31 cellular contexts compared by ENCODE assay signal in genomic region chr1:21507511-21508270, GRCh38. TPM values are rescaled to one million over a fixed set of nuclear protein-coding genes. Genes with fewer than 3 reads are reported as not detected.
"Had no signal": no experiment of that assay in that cellular context is flagged by ENCODE, and none has a peak within 500 bp of the region (broad histone marks: within the 10 kb centered on the region; RNA-seq: fewer than 3 reads in every experiment).

No MANE protein-coding gene starts in this region.

- H3K79me2 ChIP-seq: hepatocyte had no signal

- H3K27ac ChIP-seq: breast epithelium, epithelial cell of prostate, gastrocnemius medialis, hepatocyte, skin epidermis, upper lobe of right lung, WERI-Rb-1 had no signal

- H3K9me3 ChIP-seq: breast epithelium, gastrocnemius medialis, left ventricle myocardium inferior, SK-N-SH, upper lobe of right lung had no signal

- ATAC-seq: gastrocnemius medialis, sciatic nerve, upper lobe of right lung had no signal

- FAIRE-seq: colon had no signal

- H2AFZ ChIP-seq: hepatocyte had no signal

- H3K4me3 Mint-ChIP-seq: activated CD4-positive, alpha-beta memory T cell treated with anti-CD3 and anti-CD28 coated beads, Interleukin-2, amount 10 ng/mL, durations not matched to agents 7 days and 5 days; activated CD4-positive, alpha-beta T cell treated with anti-CD3 and anti-CD28 coated beads, Interleukin-2, amount 10 ng/mL, durations not matched to agents 7 days and 5 days; activated naive CD4-positive, alpha-beta T cell treated with anti-CD3 and anti-CD28 coated beads for 36 hours; activated naive CD8-positive, alpha-beta T cell treated with anti-CD3 and anti-CD28 coated beads, Interleukin-2, amount 10 ng/mL, durations not matched to agents 7 days and 5 days; stimulated activated naive CD8-positive, alpha-beta T cell treated with anti-CD3 and anti-CD28 coated beads, Interleukin-15, Interleukin-2, amounts not matched to agents 100 ng/mL and 50 ng/mL, for 24 hours; T-helper 1 cell treated with Interleukin-12 subunit alpha and Interleukin-12 subunit beta and Interleukin-4 antibody, amounts not matched to agents 30 μg/mL and 1 μg/mL, for 36 hours had no signal

- H3K9me3 Mint-ChIP-seq: activated CD4-positive, alpha-beta memory T cell treated with anti-CD3 and anti-CD28 coated beads, Interleukin-2, amount 10 ng/mL, durations not matched to agents 7 days and 5 days; activated CD4-positive, alpha-beta T cell treated with anti-CD3 and anti-CD28 coated beads, Interleukin-2, amount 10 ng/mL, durations not matched to agents 7 days and 5 days; activated naive CD4-positive, alpha-beta T cell treated with anti-CD3 and anti-CD28 coated beads for 36 hours; activated naive CD8-positive, alpha-beta T cell treated with anti-CD3 and anti-CD28 coated beads, Interleukin-2, amount 10 ng/mL, durations not matched to agents 7 days and 5 days; activated T-cell treated with anti-CD3 and anti-CD28 coated beads, Interleukin-2, amount 50 U/mL, for 4 hours; activated T-helper 2 cell treated with anti-CD3 and anti-CD28 coated beads, Interferon-gamma antibody, Interleukin-2, Interleukin-4, amounts not matched to agents 10 μg/mL and 5 μg/mL and 100 μg/mL, durations not matched to agents 14 hours and 24 hours and 36 hours; stimulated activated effector memory CD8-positive, alpha-beta T cell treated with anti-CD3 and anti-CD28 coated beads, Interleukin-12 subunit alpha, Interleukin-12 subunit beta, amount 100 ng/mL, for 72 hours; stimulated activated naive CD8-positive, alpha-beta T cell treated with anti-CD3 and anti-CD28 coated beads, Interleukin-15, Interleukin-2, amounts not matched to agents 100 ng/mL and 50 ng/mL, for 24 hours; T-helper 1 cell treated with Interleukin-12 subunit alpha and Interleukin-12 subunit beta and Interleukin-4 antibody, amounts not matched to agents 30 μg/mL and 1 μg/mL, for 36 hours had no signal

- DNase-seq: activated CD4-positive, alpha-beta memory T cell treated with anti-CD3 and anti-CD28 coated beads, Interleukin-2, amount 10 ng/mL, durations not matched to agents 7 days and 5 days; activated CD4-positive, alpha-beta T cell treated with anti-CD3 and anti-CD28 coated beads, Interleukin-2, amount 10 ng/mL, durations not matched to agents 7 days and 5 days; activated CD4-positive, CD25-positive, alpha-beta regulatory T cell treated with anti-CD3 and anti-CD28 coated beads, Interleukin-2, amount 50 U/mL, for 72 hours; activated CD8-positive, alpha-beta memory T cell treated with anti-CD3 and anti-CD28 coated beads, Interleukin-2, amount 50 U/mL, for 48 hours; activated naive CD4-positive, alpha-beta T cell treated with anti-CD3 and anti-CD28 coated beads for 36 hours; activated naive CD8-positive, alpha-beta T cell treated with anti-CD3 and anti-CD28 coated beads, Interleukin-2, amount 10 ng/mL, durations not matched to agents 7 days and 5 days; activated T-cell treated with anti-CD3 and anti-CD28 coated beads, Interleukin-2, amount 50 U/mL, for 4 hours; amniotic stem cell; dermis blood vessel endothelial cell; effector CD4-positive, alpha-beta T cell; gastrocnemius medialis; islet precursor cell; left ventricle myocardium inferior; SK-N-SH; stimulated activated CD4-positive, alpha-beta T cell treated with anti-CD3 and anti-CD28 coated beads, Interleukin-4, amount 100 ng/mL, for 24 hours; substantia nigra; SW 1271; T1000; upper lobe of right lung; WERI-Rb-1 had no signal

- H3K4me3 ChIP-seq: gastrocnemius medialis, hepatocyte, skin epidermis, upper lobe of right lung had no signal

- H3K36me3 Mint-ChIP-seq: activated naive CD8-positive, alpha-beta T cell treated with anti-CD3 and anti-CD28 coated beads, Interleukin-2, amount 10 ng/mL, durations not matched to agents 7 days and 5 days; stimulated activated effector memory CD8-positive, alpha-beta T cell treated with anti-CD3 and anti-CD28 coated beads, Interleukin-12 subunit alpha, Interleukin-12 subunit beta, amount 100 ng/mL, for 72 hours had no signal

- H3K27ac Mint-ChIP-seq: activated CD4-positive, alpha-beta memory T cell treated with anti-CD3 and anti-CD28 coated beads, Interleukin-2, amount 10 ng/mL, durations not matched to agents 7 days and 5 days; activated CD4-positive, alpha-beta T cell treated with anti-CD3 and anti-CD28 coated beads, Interleukin-2, amount 10 ng/mL, durations not matched to agents 7 days and 5 days; activated naive CD4-positive, alpha-beta T cell treated with anti-CD3 and anti-CD28 coated beads for 36 hours; activated naive CD8-positive, alpha-beta T cell treated with anti-CD3 and anti-CD28 coated beads, Interleukin-2, amount 10 ng/mL, durations not matched to agents 7 days and 5 days; activated T-helper 2 cell treated with anti-CD3 and anti-CD28 coated beads, Interferon-gamma antibody, Interleukin-2, Interleukin-4, amounts not matched to agents 10 μg/mL and 5 μg/mL and 100 μg/mL, durations not matched to agents 14 hours and 24 hours and 36 hours; stimulated activated effector memory CD8-positive, alpha-beta T cell treated with anti-CD3 and anti-CD28 coated beads, Interleukin-12 subunit alpha, Interleukin-12 subunit beta, amount 100 ng/mL, for 72 hours; stimulated activated naive CD8-positive, alpha-beta T cell treated with anti-CD3 and anti-CD28 coated beads, Interleukin-15, Interleukin-2, amounts not matched to agents 100 ng/mL and 50 ng/mL, for 24 hours; T-helper 1 cell treated with Interleukin-12 subunit alpha and Interleukin-12 subunit beta and Interleukin-4 antibody, amounts not matched to agents 30 μg/mL and 1 μg/mL, for 36 hours had no signal

- H3K36me3 ChIP-seq: breast epithelium, gastrocnemius medialis, left ventricle myocardium inferior, upper lobe of right lung, WERI-Rb-1 had no signal

- H3K9ac ChIP-seq: SK-N-SH had no signal

RNA-seq across cellular contexts. Expression of gene ALPL, which starts 1.5 kb away (rescaled TPM):
- total RNA-seq: activated CD4-positive, alpha-beta memory T cell treated with anti-CD3 and anti-CD28 coated beads, Interleukin-2, amount 10 ng/mL, durations not matched to agents 7 days and 5 days; activated CD4-positive, alpha-beta T cell treated with anti-CD3 and anti-CD28 coated beads, Interleukin-2, amount 10 ng/mL, durations not matched to agents 7 days and 5 days; activated naive CD4-positive, alpha-beta T cell treated with anti-CD3 and anti-CD28 coated beads for 36 hours; activated naive CD8-positive, alpha-beta T cell treated with anti-CD3 and anti-CD28 coated beads, Interleukin-2, amount 10 ng/mL, durations not matched to agents 7 days and 5 days; activated T-helper 2 cell treated with anti-CD3 and anti-CD28 coated beads, Interferon-gamma antibody, Interleukin-2, Interleukin-4, amounts not matched to agents 10 μg/mL and 5 μg/mL and 100 μg/mL, durations not matched to agents 14 hours and 24 hours and 36 hours; lung microvascular endothelial cell had no signal
